Comparison of ENCODE assay signal across 8 cellular contexts in the genomic region with DNA sequence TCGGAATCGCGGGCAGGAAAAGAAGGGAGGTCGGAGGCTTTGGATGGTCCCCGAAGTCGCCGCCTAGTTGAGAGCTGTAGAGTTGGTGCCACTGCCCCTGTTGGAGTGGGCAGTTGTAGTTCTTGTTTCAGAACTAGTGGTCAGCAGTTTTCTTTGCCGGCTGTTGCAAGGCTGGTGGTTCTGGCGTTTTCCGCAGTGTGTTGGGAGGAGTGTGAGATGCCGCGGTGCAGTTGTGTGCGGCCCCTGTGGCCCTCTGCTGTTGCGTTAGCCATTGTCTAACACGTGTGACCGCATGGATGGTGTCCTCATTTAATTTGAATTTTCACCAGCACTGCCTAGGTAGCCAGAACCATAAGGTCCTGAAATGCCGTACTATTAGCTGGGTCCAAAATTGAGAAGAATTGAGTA. TPM values are rescaled to one million over a fixed set of nuclear protein-coding genes. Genes with fewer than 3 reads are reported as not detected.
A peak's percentile ranks its signal among the peaks of the same experiment; 100 is the strongest.
DNase-seq lines count a peak whose midpoint lies in the region; ATAC-seq and TF ChIP-seq lines count a peak whose summit lies in the region.

No MANE protein-coding gene starts in this region.

- DNase-seq in HEK293T (ENCODE audit: extremely low spot score): no peak
- DNase-seq in heart left ventricle: peak in 3 of 5 donors; percentile 39 to 62 (median 45)
- DNase-seq in retinal pigment epithelial cell (ENCODE audit: low read depth): no peak
- DNase-seq in GOT3 (lab: John Stamatoyannopoulos, UW): no peak
- no peak for DNase-seq in middle frontal gyrus (ENCODE audit: extremely low spot score, low spot score)
- no peak for DNase-seq in NCI-H2171 treated with DMSO at 0.1 percent for 48 hours (lab: John Stamatoyannopoulos, UW)

- H3K4me1 ChIP-seq in heart left ventricle: peaks cover 42 to 70% (median 63%) of the 10 kb centered on the region in 12 donors

- CTCF ChIA-PET in HEK293T (lab: Yijun Ruan, JAX): interaction anchor here (0.7 kb wide), 1 partner anchor 81 kb away, joined by 4 read pairs; no protein-coding TSS in a partner anchor

- no peak for TF ChIP-seq POLR2A in heart left ventricle (IDR thresholded peaks at IDR 0.05)

- peak overlapping the region; percentile 97 for H3K4me3 ChIP-seq in WI38 (ENCODE audit: low read depth, low read length)
- H3K4me3 ChIP-seq in heart left ventricle: peak overlapping the region; percentile 67 to 100 (median 96)
- peak overlapping the region; percentile 95 for H3K4me3 ChIP-seq in retinal pigment epithelial cell (ENCODE audit: low read length)

- TF ChIP-seq CTCF in WI38 (IDR thresholded peaks at IDR 0.05; ENCODE audit: low read depth, low read length): no peak
- TF ChIP-seq CTCF in heart left ventricle (IDR thresholded peaks at IDR 0.05): no peak
- no peak for TF ChIP-seq CTCF in retinal pigment epithelial cell (conservative IDR thresholded peaks at IDR 0.05; ENCODE audit: low read depth, low read length)

- H3K27ac ChIP-seq in heart left ventricle: peak overlapping the region in 11 of 12 donors; percentile 95 to 100 (median 99)

- POLR2A ChIA-PET in HEK293T (lab: Yijun Ruan, JAX): interaction anchor here (1.3 to 1.4 kb wide), 2 partner anchors 8 to 20 kb away, joined by 4 to 5 read pairs; no protein-coding TSS in a partner anchor

- intact Hi-C loops in heart left ventricle (cut with DNase I): loop anchor here in 6 of 10 donors (2.0 to 10.0 kb wide), 5 partner anchors 15 to 322 kb away; partner anchors contain the start of genes MRPL55 (in 3 of the 6) and C1orf35 (in 1 of the 6)

- H3K27me3 ChIP-seq in heart left ventricle: no peaks in the 10 kb centered on the region

- 2 to 4% (median 2%) methylated on average over 17 of the region's 17 CpGs for WGBS in heart left ventricle, 4 donors

- H3K9me3 ChIP-seq in heart left ventricle: no peaks in the 10 kb centered on the region

- peaks cover 0 to 13% (median 0%) of the 10 kb centered on the region in 9 donors for H3K36me3 ChIP-seq in heart left ventricle

- peak in 1 of 4 donors; percentile 3 for ATAC-seq in heart left ventricle
- ATAC-seq in HG03108 (IDR thresholded peaks at IDR 0.05; ENCODE audit: unreplicated experiment): no peak

TF ChIP-seq in HEK293T, 16 proteins besides CTCF, POLR2A, EP300 and RAD21:
- TF ChIP-seq L3MBTL2 (conservative IDR thresholded peaks at IDR 0.05): peak; percentile 61
- no peak for TF ChIP-seq FOXM1 (IDR thresholded peaks at IDR 0.05; ENCODE audit: borderline replicate concordance)
TF ChIP-seq in HEK293T: peak in this region for 1.

RNA-seq across cellular contexts. Expression of gene ARF1, which starts 1.4 kb away (rescaled TPM):
- 100 to 1,000 TPM; 271 to 451 (median 310) TPM for total RNA-seq in heart left ventricle
- polyA plus RNA-seq in heart left ventricle: 100 to 1,000 TPM; 217 to 580 TPM

RNA-seq across cellular contexts. Expression of gene C1orf35, which starts 19.2 kb away (rescaled TPM):
- total RNA-seq in heart left ventricle: 1 to 10 TPM; 6.2 to 8.4 (median 7.2) TPM
- polyA plus RNA-seq in heart left ventricle: 1 to 10 TPM; 9.8 TPM

RNA-seq across cellular contexts. Expression of gene MRPL55, which starts 25.2 kb away (rescaled TPM):
- total RNA-seq in heart left ventricle: 100 to 1,000 TPM in 2 of 9 donors, 10 to 100 TPM in 7; 35.5 to 125 (median 51.2) TPM
- polyA plus RNA-seq in heart left ventricle: 100 to 1,000 TPM in 1 of 2 donors, 10 to 100 TPM in 1; 81.5 to 141 TPM

RNA-seq across cellular contexts. Expression of gene GUK1, which starts 56.2 kb away (rescaled TPM):
- total RNA-seq in heart left ventricle: 100 to 1,000 TPM; 142 to 290 (median 169) TPM
- 100 to 1,000 TPM; 231 to 358 TPM for polyA plus RNA-seq in heart left ventricle

Comparison
In these comparisons a context has a peak if more than half of its experiments do, and no peak if none do; other contexts are left out.
1. DNase-seq: peak in heart left ventricle (3 of 5); none in HEK293T (single experiment), retinal pigment epithelial cell (single experiment), GOT3 (single experiment), middle frontal gyrus (single experiment) and NCI-H2171 treated with DMSO at 0.1 percent for 48 hours (single experiment).
2. Peak in every context shown above with its lines, with median percentiles within 50 percentile points of each other: H3K4me3 ChIP-seq.